20 cellular contexts compared by ENCODE assay signal in genomic region chr11:792873-793272, GRCh38. TPM values are rescaled to one million over a fixed set of nuclear protein-coding genes. Genes with fewer than 3 reads are reported as not detected.
"Had no signal": no experiment of that assay in that cellular context is flagged by ENCODE, and none has a peak within 500 bp of the region (broad histone marks: within the 10 kb centered on the region; RNA-seq: fewer than 3 reads in every experiment).

No MANE protein-coding gene starts in this region.

- H3K27me3 ChIP-seq: MG63 had no signal

- H3K36me3 ChIP-seq: breast epithelium had no signal

- DNase-seq: activated CD4-positive, alpha-beta memory T cell treated with anti-CD3 and anti-CD28 coated beads, Interleukin-2, amount 10 ng/mL, durations not matched to agents 7 days and 5 days; activated CD4-positive, alpha-beta T cell treated with anti-CD3 and anti-CD28 coated beads, Interleukin-2, amount 10 ng/mL, durations not matched to agents 7 days and 5 days; activated CD4-positive, CD25-positive, alpha-beta regulatory T cell; activated gamma-delta T cell; activated naive CD4-positive, alpha-beta T cell treated with anti-CD3 and anti-CD28 coated beads for 36 hours; activated naive CD8-positive, alpha-beta T cell treated with anti-CD3 and anti-CD28 coated beads, Interleukin-2, amount 10 ng/mL, durations not matched to agents 7 days and 5 days; activated T-cell treated with anti-CD3 and anti-CD28 coated beads for 4 hours; activated T-cell treated with anti-CD3 and anti-CD28 coated beads, Interleukin-2, amount 50 U/mL, for 48 hours; aorta; NCI-H146; NCI-H187 treated with DMSO at 0.1 percent for 48 hours; NCI-H2081 treated with DMSO at 0.1 percent for 48 hours; PC-3; SIG-M5; T-cell; T-helper 2 cell; T1000 had no signal

- H3K27ac ChIP-seq: breast epithelium, SK-N-MC had no signal

- H3K9me3 ChIP-seq: breast epithelium, MG63 had no signal

- H3K4me3 ChIP-seq: breast epithelium, MG63, SK-N-MC had no signal

RNA-seq across cellular contexts. Expression of gene CEND1, which starts 3.0 kb away (rescaled TPM):
- total RNA-seq: aorta, breast epithelium, PC-3 had no signal
